In genomic region chr7:65846008-65846570, GRCh38 we compare ENCODE assay signal across 17 cellular contexts. TPM values are rescaled to one million over a fixed set of nuclear protein-coding genes. Genes with fewer than 3 reads are reported as not detected.
DNase-seq lines count a peak whose midpoint lies in the region; ATAC-seq, FAIRE-seq and TF ChIP-seq lines count a peak whose summit lies in the region.
"Had no signal": no experiment of that assay in that cellular context is flagged by ENCODE, and none has a peak within 500 bp of the region (broad histone marks: within the 10 kb centered on the region; RNA-seq: fewer than 3 reads in every experiment).

No MANE protein-coding gene starts in this region.

- no peaks in the 10 kb centered on the region for H3K9me3 ChIP-seq in HEK293 (ENCODE audit: control insufficient read depth, insufficient read depth, low read depth, low read length)
- no peaks in the 10 kb centered on the region for H3K9me3 ChIP-seq in K562 (replicated peaks; ENCODE audit: control insufficient read depth, insufficient read depth, low read depth, low read length)
- H3K9me3 ChIP-seq in liver (ENCODE audit: control insufficient read depth in 4 of 4, low read length in 3 of 4) = no peaks in the 10 kb centered on the region
- no peaks in the 10 kb centered on the region for H3K9me3 ChIP-seq in small intestine (ENCODE audit: control insufficient read depth, low read depth)

- no peaks in the 10 kb centered on the region for H3K4me1 ChIP-seq in HEK293 (ENCODE audit: control insufficient read depth, insufficient read depth, low read length)
- H3K4me1 ChIP-seq in K562 (replicated peaks in 1 of 2; ENCODE audit: control insufficient read depth in 2 of 2, insufficient read depth in 2 of 2, low read length in 2 of 2) = peaks cover 0 to 2% of the 10 kb centered on the region in 2 experiments; a peak in 1 of 5 replicates
- no peaks in the 10 kb centered on the region for H3K4me1 ChIP-seq in liver (ENCODE audit: control insufficient read depth in 4 of 4, insufficient read depth in 4 of 4, low read length in 3 of 4)
- peaks cover 0 to 4% of the 10 kb centered on the region in 2 donors for H3K4me1 ChIP-seq in small intestine (ENCODE audit: control insufficient read depth in 2 of 2, insufficient read depth in 1 of 2, low read depth in 1 of 2, low read length in 1 of 2)

- no peak overlapping the region for H2AFZ ChIP-seq in K562 (ENCODE audit: low read depth, low read length)
- H2AFZ ChIP-seq: GM23248 had no signal

- 36% methylated on average over 4 of the region's 4 CpGs for WGBS in K562 (ENCODE audit: insufficient coverage, low coverage, missing lambda C conversion rate)
- WGBS in liver = 40% methylated on average over 4 of the region's 4 CpGs
- WGBS in small intestine, 3 donors = 15 to 62% (median 36%) methylated on average over 4 of the region's 4 CpGs

- no peak for DNase-seq in K562 (ENCODE audit: extremely low read depth in 1 of 4, low spot score in 3 of 4)
- DNase-seq in small intestine = peak; percentile 88
- DNase-seq in activated gamma-delta T cell (lab: John Stamatoyannopoulos, UW) = no peak
- no peak for DNase-seq in stimulated activated CD8-positive, alpha-beta memory T cell treated with anti-CD3 and anti-CD28 coated beads, Interleukin-4, amount 100 ng/mL, for 48 hours
- DNase-seq: C1 segment of cervical spinal cord; Calu3; CD4-positive, alpha-beta T cell; DMS 273 treated with DMSO at 0.1 percent for 48 hours; GM23248; H7 had no signal

- TF ChIP-seq RAD21 in K562 (CRISPR knock-in tag; conservative IDR thresholded peaks at IDR 0.05 in 1 of 2, IDR thresholded peaks at IDR 0.05 in 1 of 2) (no peak), liver (IDR thresholded peaks at IDR 0.05) (no peak)

- CTCF ChIA-PET in HEK293 (lab: Yijun Ruan, JAX) (interaction anchor here (1.0 kb wide), 1 partner anchor 30 kb away, joined by 4 read pairs; no protein-coding TSS in a partner anchor), K562 (lab: Yijun Ruan, JAX; ENCODE audit: low intra/inter-chr PET ratio) (no interaction called here)

- intact Hi-C loops in K562 (cut with micrococcal nuclease) = no loop called here

- no peak overlapping the region for H3K4me2 ChIP-seq in K562 (ENCODE audit: insufficient read depth, low read length)

- no TSS peak for BruUV-seq in K562 (replicated peaks; lab: Mats Ljungman, UMichigan)

- TF ChIP-seq CTCF in HEK293 (tag by site-specific recombination; IDR thresholded peaks at IDR 0.05) (no peak), K562 (IDR thresholded peaks at IDR 0.05 in 2 of 3, conservative IDR thresholded peaks at IDR 0.05 in 1 of 3; ENCODE audit: insufficient read depth in 2 of 3, low read depth in 1 of 3, low read length in 3 of 3) (no peak), liver (IDR thresholded peaks at IDR 0.05; ENCODE audit: low read depth, low read length, missing input control) (no peak)

- POLR2A ChIA-PET in HEK293 (lab: Yijun Ruan, JAX) = interaction anchor here (0.7 kb wide), 1 partner anchor 122 kb away, joined by 3 read pairs; no protein-coding TSS in a partner anchor
- POLR2A ChIA-PET in K562 (lab: Yijun Ruan, JAX) = interaction anchor here (0.6 to 1.6 kb wide), 3 partner anchors 9 to 85 kb away, joined by 3 to 4 read pairs (median 3); no protein-coding TSS in a partner anchor

- no peaks in the 10 kb centered on the region for H3K79me2 ChIP-seq in K562 (ENCODE audit: control insufficient read depth, insufficient read depth, low read length)

- in situ Hi-C loops in K562 (cut with MboI) = no loop called here

- no peaks in the 10 kb centered on the region for H3K27me3 ChIP-seq in K562 (ENCODE audit: control insufficient read depth in 2 of 2, insufficient read depth in 2 of 2, low read length in 2 of 2)
- H3K27me3 ChIP-seq in liver (ENCODE audit: control insufficient read depth in 4 of 4, insufficient read depth in 4 of 4, low read length in 3 of 4) = no peaks in the 10 kb centered on the region
- H3K27me3 ChIP-seq in small intestine (ENCODE audit: control insufficient read depth in 2 of 2, insufficient read depth in 2 of 2, low read length in 2 of 2) = no peaks in the 10 kb centered on the region

- no peak for TF ChIP-seq POLR2A in K562 (conservative IDR thresholded peaks at IDR 0.05)

- FAIRE-seq in K562 (lab: Jason Lieb, UNC) (no peak), small intestine (lab: Jason Lieb, UNC) (no peak)
- FAIRE-seq: GM12878, GM18507 had no signal

- H3K9ac ChIP-seq in K562 (ENCODE audit: insufficient read depth in 1 of 2, low read depth in 2 of 2, low read length in 2 of 2) (no peak overlapping the region), liver (ENCODE audit: low read depth in 1 of 2, low read length in 2 of 2) (no peak overlapping the region)
- H3K9ac ChIP-seq: GM23248 had no signal

- H4K20me1 ChIP-seq in K562 (replicated peaks; ENCODE audit: control insufficient read depth, insufficient read depth, low read length) = no peaks in the 10 kb centered on the region

- H3K4me3 ChIP-seq in HEK293 (ENCODE audit: low read depth, low read length) (no peak overlapping the region), K562 (no peak overlapping the region), liver (ENCODE audit: low read depth in 1 of 3, low read length in 3 of 3) (no peak overlapping the region), small intestine (ENCODE audit: low read depth in 1 of 2, low read length in 2 of 2) (no peak overlapping the region)
- H3K4me3 ChIP-seq: GM12878, GM23248 had no signal

- H3K36me3 ChIP-seq in HEK293 (ENCODE audit: control insufficient read depth in 2 of 2, insufficient read depth in 1 of 2, low read length in 2 of 2) = no peaks in the 10 kb centered on the region
- no peaks in the 10 kb centered on the region for H3K36me3 ChIP-seq in K562 (ENCODE audit: control insufficient read depth, insufficient read depth, low read length)
- H3K36me3 ChIP-seq in liver (ENCODE audit: control insufficient read depth in 4 of 4, insufficient read depth in 3 of 4, low read depth in 1 of 4, low read length in 3 of 4) = no peaks in the 10 kb centered on the region
- no peaks in the 10 kb centered on the region for H3K36me3 ChIP-seq in small intestine (ENCODE audit: control insufficient read depth in 2 of 2, insufficient read depth in 2 of 2, low read length in 2 of 2)

- H3K9me1 ChIP-seq in K562 (ENCODE audit: control insufficient read depth, insufficient read depth, low read length) = no peaks in the 10 kb centered on the region

- TF ChIP-seq EP300 in K562 (IDR thresholded peaks at IDR 0.05; ENCODE audit: low read length) = no peak

- H3K27ac ChIP-seq in HEK293 (ENCODE audit: extremely low read depth, low read depth, low read length) (no peak overlapping the region), K562 (ENCODE audit: extremely low read depth, low read depth, low read length) (no peak overlapping the region), liver (ENCODE audit: low read depth in 1 of 2, low read length in 2 of 2) (no peak overlapping the region), small intestine (ENCODE audit: low read depth in 1 of 2, low read length in 1 of 2) (peak overlapping the region in 1 of 2 donors; percentile 44)
- H3K27ac ChIP-seq: GM23248, HL-60 had no signal

- ATAC-seq in K562 = no peak
- no peak for ATAC-seq in HG03521 (IDR thresholded peaks at IDR 0.05; ENCODE audit: unreplicated experiment)
- no peak for ATAC-seq in HG02571 (IDR thresholded peaks at IDR 0.05; ENCODE audit: unreplicated experiment)
- ATAC-seq: GM12878 had no signal

TF ChIP-seq in K562, 482 proteins besides CTCF, POLR2A, EP300 and RAD21 (continues in another document):
- 0 out of 2 replicates have a peak, but pooled peaks have one; percentile 31 for TF ChIP-seq EHMT2 (IDR thresholded peaks at IDR 0.05)
- TF ChIP-seq, protein P1, sequence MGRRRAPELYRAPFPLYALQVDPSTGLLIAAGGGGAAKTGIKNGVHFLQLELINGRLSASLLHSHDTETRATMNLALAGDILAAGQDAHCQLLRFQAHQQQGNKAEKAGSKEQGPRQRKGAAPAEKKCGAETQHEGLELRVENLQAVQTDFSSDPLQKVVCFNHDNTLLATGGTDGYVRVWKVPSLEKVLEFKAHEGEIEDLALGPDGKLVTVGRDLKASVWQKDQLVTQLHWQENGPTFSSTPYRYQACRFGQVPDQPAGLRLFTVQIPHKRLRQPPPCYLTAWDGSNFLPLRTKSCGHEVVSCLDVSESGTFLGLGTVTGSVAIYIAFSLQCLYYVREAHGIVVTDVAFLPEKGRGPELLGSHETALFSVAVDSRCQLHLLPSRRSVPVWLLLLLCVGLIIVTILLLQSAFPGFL (CRISPR knock-in tag; IDR thresholded peaks at IDR 0.05) = no peak
- no peak for TF ChIP-seq ZNF140 (CRISPR knock-in tag; IDR thresholded peaks at IDR 0.05)

TF ChIP-seq in liver, 16 proteins besides CTCF, POLR2A, EP300 and RAD21 (continues in another document):
- TF ChIP-seq HNF4A (conservative IDR thresholded peaks at IDR 0.05) = peak in 1 of 2 donors; percentile 29
- no peak for TF ChIP-seq JUND (IDR thresholded peaks at IDR 0.05)
- TF ChIP-seq MAX (IDR thresholded peaks at IDR 0.05) = no peak
- TF ChIP-seq NR2F2 (IDR thresholded peaks at IDR 0.05) = no peak
- no peak for TF ChIP-seq FOXA2 (IDR thresholded peaks at IDR 0.05)
- no peak for TF ChIP-seq RXRA (IDR thresholded peaks at IDR 0.05)
- no peak for TF ChIP-seq FOXA1 (IDR thresholded peaks at IDR 0.05)
- TF ChIP-seq SP1 (IDR thresholded peaks at IDR 0.05) = peak; percentile 19

RNA-seq across cellular contexts. Expression of gene VKORC1L1, which starts 26.8 kb away (rescaled TPM):
- total RNA-seq in K562 (2011; cell fraction: chromatin; rRNA removed; ENCODE audit: low replicate concordance) = 18.7 and 31.0 TPM in 2 replicates
- total RNA-seq in K562 (2011; cell fraction: nucleolus; rRNA removed) = 17.2 and 18.3 TPM in 2 replicates
- 35.9 and 64.1 TPM in 2 replicates for total RNA-seq in K562 (2011; cell fraction: nucleoplasm; rRNA removed)
- total RNA-seq in K562 (2014; rRNA removed) (12.1 and 17.4 TPM in 2 replicates), K562 (2014; rRNA removed; fragmentation: Illumina TruSeq; extraction: Trizol) (19.2 and 19.3 TPM in 2 replicates), K562 (2015; rRNA removed; fragmentation: Illumina TruSeq; extraction: Trizol) (17.6 and 18.5 TPM in 2 replicates), K562 (2021) (31.5 and 34.3 TPM in 2 replicates), liver (10 to 100 TPM; 12.8 to 14.6 TPM)
- polyA plus RNA-seq in K562 (2011; rRNA removed) (20.1 and 32.9 TPM in 2 replicates), K562 (2014; fragmentation: Illumina TruSeq; extraction: Trizol) (31.6 and 36.5 TPM in 2 replicates), K562 (2014; fragmentation: Nextera tagmentation; extraction: Ambion mirVana) (1 to 10 TPM; 6.8 to 8.1 TPM), K562 (2014; rRNA removed) (21.0 and 30.3 TPM in 2 replicates), liver (10 to 100 TPM in 1 of 2 donors, 1 to 10 TPM in 1; 9.8 to 10.7 TPM), small intestine (10 to 100 TPM in 1 of 3 donors, 1 to 10 TPM in 2; 6.0 to 12.6 (median 7.8) TPM)
- polyA plus RNA-seq in K562 (2011; cell fraction: cytosol; rRNA removed) = 14.9 and 17.2 TPM in 2 replicates
- polyA plus RNA-seq in K562 (2011; cell fraction: nucleus; rRNA removed) = 4.8 and 6.6 TPM in 2 replicates
- polyA plus RNA-seq in K562 (2012) = 19.8 and 23.8 TPM in 2 replicates
- 24.5 and 35.4 TPM in 2 replicates for polyA minus RNA-seq in K562 (2011; rRNA and poly(A)+ RNA removed)
- polyA minus RNA-seq in K562 (2011; cell fraction: cytosol; rRNA and poly(A)+ RNA removed) = 11.2 and 18.7 TPM in 2 replicates
- polyA minus RNA-seq in K562 (2011; cell fraction: nucleus; rRNA and poly(A)+ RNA removed) = 3.1 and 3.7 TPM in 2 replicates
